In genomic region chr2:54723300-54724149, GRCh38 we compare ENCODE assay signal across 8 cellular contexts. TPM values are rescaled to one million over a fixed set of nuclear protein-coding genes. Genes with fewer than 3 reads are reported as not detected.
DNase-seq lines count a peak whose midpoint lies in the region; ATAC-seq, FAIRE-seq and TF ChIP-seq lines count a peak whose summit lies in the region.

Gene EML6 (plus strand): TSS chr2:54723662. CDS start chr2:54725062, 1,400 bp downstream.

- no peaks in the 10 kb centered on the region for H3K9me3 Mint-ChIP-seq in progenitor cell of endocrine pancreas (ENCODE audit: low read depth)

- peaks cover 5% of the 10 kb centered on the region for H3K27me3 ChIP-seq in left ventricle myocardium inferior (ENCODE audit: low read depth)

- WGBS in urinary bladder, result under 1% methylated on average over 91 of the region's 91 CpGs

- H3K27me3 Mint-ChIP-seq in progenitor cell of endocrine pancreas, result peaks cover 78% of the 10 kb centered on the region

- no peaks in the 10 kb centered on the region for H3K36me3 ChIP-seq in left ventricle myocardium inferior
- H3K36me3 ChIP-seq in urinary bladder (ENCODE audit: insufficient read depth), result no peaks in the 10 kb centered on the region

- no peak for TF ChIP-seq POLR2A in GM12891 (IDR thresholded peaks at IDR 0.05; ENCODE audit: low read depth, low read length)

- H3K4me1 ChIP-seq in left ventricle myocardium inferior (peaks cover 25% of the 10 kb centered on the region), urinary bladder (ENCODE audit: insufficient read depth) (peaks cover under 1% of the 10 kb centered on the region)

- peak within 1 kb of the TSS; percentile 83 for H3K27ac ChIP-seq in left ventricle myocardium inferior (replicated peaks)
- no peak within 1 kb of the TSS for H3K27ac ChIP-seq in urinary bladder (ENCODE audit: low read depth)

- DNase-seq in GM12891 (ENCODE audit: insufficient read length, low spot score) (peak; percentile 99), NCI-H146 (lab: John Stamatoyannopoulos, UW) (peak; percentile 99), T-helper 1 cell (peak; percentile 96 to 99 (median 98)), amygdala (lab: John Stamatoyannopoulos, UW) (peak; percentile 73 to 99 (median 97)), left ventricle myocardium inferior (peak; percentile 97), progenitor cell of endocrine pancreas (ENCODE audit: low spot score, unreplicated experiment) (peak; percentile 94)

- TF ChIP-seq CTCF in left ventricle myocardium inferior (IDR thresholded peaks at IDR 0.05; ENCODE audit: borderline replicate concordance) (peak; percentile 44), progenitor cell of endocrine pancreas (IDR thresholded peaks at IDR 0.05; ENCODE audit: unreplicated experiment) (peak; percentile 45)

- intact Hi-C loops in left ventricle myocardium inferior (cut with micrococcal nuclease), result no loop called here

- no peaks in the 10 kb centered on the region for H3K9me3 ChIP-seq in left ventricle myocardium inferior (replicated peaks)

- H3K36me3 Mint-ChIP-seq in progenitor cell of endocrine pancreas (ENCODE audit: insufficient read depth), result no peaks in the 10 kb centered on the region

- ATAC-seq in HG02870 (IDR thresholded peaks at IDR 0.05; ENCODE audit: unreplicated experiment), result peak; percentile 98

- H3K27ac Mint-ChIP-seq in progenitor cell of endocrine pancreas, result peak within 1 kb of the TSS; percentile 71

- H3K4me3 Mint-ChIP-seq in progenitor cell of endocrine pancreas (ENCODE audit: low read depth), result peak within 1 kb of the TSS; percentile 79

- H3K4me1 Mint-ChIP-seq in progenitor cell of endocrine pancreas (ENCODE audit: low read depth), result peaks cover 6% of the 10 kb centered on the region

- FAIRE-seq in GM12891 (lab: Jason Lieb, UNC), result peak; percentile 99

- H3K4me3 ChIP-seq in left ventricle myocardium inferior, result peak within 1 kb of the TSS; percentile 87
- H3K4me3 ChIP-seq in urinary bladder (ENCODE audit: low read depth, low read length), result peak within 1 kb of the TSS; percentile 71

TF ChIP-seq in GM12891, 5 proteins besides CTCF, POLR2A, EP300 and RAD21:
- TF ChIP-seq TAF1 (IDR thresholded peaks at IDR 0.05; ENCODE audit: low read depth, low read length) (no peak), POU2F2 (IDR thresholded peaks at IDR 0.05; ENCODE audit: low read depth, low read length) (no peak), SPI1 (IDR thresholded peaks at IDR 0.05; ENCODE audit: low read depth, low read length) (no peak), PAX5 (IDR thresholded peaks at IDR 0.05; ENCODE audit: insufficient read depth, low read length, severe bottlenecking) (no peak), POLR2AphosphoS5 (IDR thresholded peaks at IDR 0.05; ENCODE audit: low read depth, low read length) (no peak)

RNA-seq across cellular contexts. Expression of gene EML6, which starts in this region (rescaled TPM):
- 0.01 TPM for polyA plus RNA-seq in GM12891 (2012; ENCODE audit: low read depth, missing spikeins)
- 0.77 TPM for total RNA-seq in left ventricle myocardium inferior
- total RNA-seq in progenitor cell of endocrine pancreas, result 2.6 and 4.0 TPM in 2 replicates
- 3.9 TPM for total RNA-seq in urinary bladder
- 1.4 TPM for polyA plus RNA-seq in urinary bladder

Comparison
In these comparisons a context has a peak if more than half of its experiments do, and no peak if none do; other contexts are left out.
1. Peak in DNase-seq, H3K4me3 ChIP-seq and H3K27ac ChIP-seq in left ventricle myocardium inferior; RNA of the gene not detected or under 1 TPM.